In the genomic region with DNA sequence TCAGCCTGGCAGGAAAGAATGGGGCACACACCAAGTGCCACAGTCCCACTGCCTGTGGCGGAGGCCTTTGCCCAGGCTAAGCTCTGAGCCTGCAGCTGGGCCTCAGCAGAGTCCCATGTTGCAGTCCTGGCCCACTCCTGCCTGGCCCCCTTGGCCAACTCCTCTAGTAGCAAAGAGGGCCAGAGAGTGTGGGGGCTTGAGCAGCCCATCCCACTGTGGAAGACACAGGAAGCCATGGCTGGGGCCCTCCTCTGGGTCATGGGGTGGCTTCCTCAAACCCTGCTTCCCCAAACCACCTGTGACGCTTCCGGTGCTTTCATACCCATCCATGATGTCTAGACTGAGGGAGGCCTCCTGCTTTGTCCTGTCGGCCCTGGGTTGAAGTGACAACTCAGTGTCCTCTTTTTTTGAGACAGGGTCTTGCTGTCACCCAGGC, we compare ENCODE assay signal across 9 cellular contexts. TPM values are rescaled to one million over a fixed set of nuclear protein-coding genes. Genes with fewer than 3 reads are reported as not detected.
DNase-seq lines count a peak whose midpoint lies in the region; TF ChIP-seq lines count a peak whose summit lies in the region.
"Had no signal": no experiment of that assay in that cellular context is flagged by ENCODE, and none has a peak within 500 bp of the region (broad histone marks: within the 10 kb centered on the region; RNA-seq: fewer than 3 reads in every experiment).

No MANE protein-coding gene starts in this region.

- intact Hi-C loops in activated T-helper 1 cell treated with anti-CD3 and anti-CD28 coated beads, Interleukin-12 subunit alpha, Interleukin-12 subunit beta, Interleukin-2, Interleukin-4 antibody, amounts not matched to agents 30 ng/mL and 10 ng/mL and 1 ng/mL, durations not matched to agents 14 hours and 24 hours and 36 hours (cut with micrococcal nuclease): loop anchor here (5.0 kb wide), 1 partner anchor 354 kb away; no protein-coding TSS in a partner anchor

- peaks cover 93% of the 10 kb centered on the region for H3K4me1 ChIP-seq in DOHH2 (ENCODE audit: control insufficient read depth, low read length)
- peaks cover 0 to 87% of the 10 kb centered on the region in 2 donors for H3K4me1 ChIP-seq in right atrium auricular region

- no peak overlapping the region for H3K4me3 Mint-ChIP-seq in activated T-helper 1 cell treated with anti-CD3 and anti-CD28 coated beads, Interleukin-12 subunit alpha, Interleukin-12 subunit beta, Interleukin-2, Interleukin-4 antibody, amounts not matched to agents 30 ng/mL and 10 ng/mL and 1 ng/mL, durations not matched to agents 14 hours and 24 hours and 36 hours
- no peak overlapping the region for H3K4me3 Mint-ChIP-seq in nephron progenitor cell

- H3K9me3 ChIP-seq in DOHH2 (ENCODE audit: control insufficient read depth, insufficient read depth, low read length) (no peaks in the 10 kb centered on the region), right atrium auricular region (no peaks in the 10 kb centered on the region)

- peak overlapping the region; percentile 98 for H3K4me2 ChIP-seq in DOHH2 (ENCODE audit: low read length)

- H3F3A ChIP-seq in DOHH2 (ENCODE audit: control insufficient read depth, insufficient read depth): peaks cover 73% of the 10 kb centered on the region

- no peaks in the 10 kb centered on the region for H3K9me2 ChIP-seq in DOHH2 (replicated peaks; ENCODE audit: control insufficient read depth, low read length)

- peak overlapping the region; percentile 61 for H3K27ac Mint-ChIP-seq in activated T-helper 1 cell treated with anti-CD3 and anti-CD28 coated beads, Interleukin-12 subunit alpha, Interleukin-12 subunit beta, Interleukin-2, Interleukin-4 antibody, amounts not matched to agents 30 ng/mL and 10 ng/mL and 1 ng/mL, durations not matched to agents 14 hours and 24 hours and 36 hours
- peak overlapping the region; percentile 34 for H3K27ac Mint-ChIP-seq in nephron progenitor cell

- H3K27ac ChIP-seq in DOHH2 (ENCODE audit: low read depth, low read length): peak overlapping the region; percentile 99
- peak overlapping the region in 1 of 2 donors; percentile 13 for H3K27ac ChIP-seq in right atrium auricular region

- DNase-seq in KG1 (lab: John Stamatoyannopoulos, UW) (peak; percentile 35), nephron progenitor cell (no peak), NCI-H1105 (lab: John Stamatoyannopoulos, UW) (no peak), NCI-H146 (lab: John Stamatoyannopoulos, UW) (no peak), right atrium auricular region (ENCODE audit: low spot score) (no peak), inferior parietal cortex (ENCODE audit: extremely low spot score) (no peak)
- DNase-seq in activated T-helper 1 cell treated with anti-CD3 and anti-CD28 coated beads, Interleukin-12 subunit alpha, Interleukin-12 subunit beta, Interleukin-2, Interleukin-4 antibody, amounts not matched to agents 30 ng/mL and 10 ng/mL and 1 ng/mL, durations not matched to agents 14 hours and 24 hours and 36 hours (ENCODE audit: low spot score): no peak

- peaks cover 8% of the 10 kb centered on the region; the same call in 1 of the 2 replicates for H4K20me1 ChIP-seq in DOHH2 (ENCODE audit: control insufficient read depth, insufficient read depth, low read depth, low read length)

- no peaks in the 10 kb centered on the region for H3K27me3 ChIP-seq in DOHH2 (ENCODE audit: control insufficient read depth, low read length)
- H3K27me3 ChIP-seq in right atrium auricular region: no peaks in the 10 kb centered on the region

- peaks cover 67% of the 10 kb centered on the region for H3K36me3 Mint-ChIP-seq in activated T-helper 1 cell treated with anti-CD3 and anti-CD28 coated beads, Interleukin-12 subunit alpha, Interleukin-12 subunit beta, Interleukin-2, Interleukin-4 antibody, amounts not matched to agents 30 ng/mL and 10 ng/mL and 1 ng/mL, durations not matched to agents 14 hours and 24 hours and 36 hours (ENCODE audit: low read depth)
- peaks cover 50% of the 10 kb centered on the region for H3K36me3 Mint-ChIP-seq in nephron progenitor cell (ENCODE audit: low read depth)

- peaks cover 92% of the 10 kb centered on the region for H3K4me1 Mint-ChIP-seq in activated T-helper 1 cell treated with anti-CD3 and anti-CD28 coated beads, Interleukin-12 subunit alpha, Interleukin-12 subunit beta, Interleukin-2, Interleukin-4 antibody, amounts not matched to agents 30 ng/mL and 10 ng/mL and 1 ng/mL, durations not matched to agents 14 hours and 24 hours and 36 hours (ENCODE audit: low read depth)
- H3K4me1 Mint-ChIP-seq in nephron progenitor cell: peaks cover 91% of the 10 kb centered on the region

- no peaks in the 10 kb centered on the region for H3K27me3 Mint-ChIP-seq in activated T-helper 1 cell treated with anti-CD3 and anti-CD28 coated beads, Interleukin-12 subunit alpha, Interleukin-12 subunit beta, Interleukin-2, Interleukin-4 antibody, amounts not matched to agents 30 ng/mL and 10 ng/mL and 1 ng/mL, durations not matched to agents 14 hours and 24 hours and 36 hours (ENCODE audit: insufficient read depth)
- H3K27me3 Mint-ChIP-seq in nephron progenitor cell (ENCODE audit: low read depth, poor library complexity): peaks cover 7% of the 10 kb centered on the region

- TF ChIP-seq CTCF in DOHH2 (IDR thresholded peaks at IDR 0.05; ENCODE audit: low read depth, low read length, poor library complexity, severe bottlenecking) (no peak), nephron progenitor cell (IDR thresholded peaks at IDR 0.05) (no peak), right atrium auricular region (IDR thresholded peaks at IDR 0.05) (no peak)

- H3K4me3 ChIP-seq in DOHH2 (ENCODE audit: low read length) (peak overlapping the region; percentile 90), right atrium auricular region (no peak overlapping the region)

- H3K36me3 ChIP-seq in DOHH2 (ENCODE audit: control insufficient read depth, low read length) (peaks cover 90% of the 10 kb centered on the region), right atrium auricular region (peaks cover 49% of the 10 kb centered on the region)

- H3K79me2 ChIP-seq in DOHH2 (ENCODE audit: control insufficient read depth, low read length): peaks cover 74% of the 10 kb centered on the region

- H3K9me3 Mint-ChIP-seq in activated T-helper 1 cell treated with anti-CD3 and anti-CD28 coated beads, Interleukin-12 subunit alpha, Interleukin-12 subunit beta, Interleukin-2, Interleukin-4 antibody, amounts not matched to agents 30 ng/mL and 10 ng/mL and 1 ng/mL, durations not matched to agents 14 hours and 24 hours and 36 hours: no peaks in the 10 kb centered on the region
- no peaks in the 10 kb centered on the region for H3K9me3 Mint-ChIP-seq in nephron progenitor cell

RNA-seq across cellular contexts. Expression of a gene that starts 5.8 kb away (rescaled TPM):
- total RNA-seq in activated T-helper 1 cell treated with anti-CD3 and anti-CD28 coated beads, Interleukin-12 subunit alpha, Interleukin-12 subunit beta, Interleukin-2, Interleukin-4 antibody, amounts not matched to agents 30 ng/mL and 10 ng/mL and 1 ng/mL, durations not matched to agents 14 hours and 24 hours and 36 hours: 98.7 and 101 TPM in 2 replicates
- total RNA-seq in right atrium auricular region: 100 to 1,000 TPM in 1 of 2 donors, 10 to 100 TPM in 1; 88.1 to 135 TPM

RNA-seq across cellular contexts. Expression of a gene that starts 6.4 kb away (rescaled TPM):
- 387 and 390 TPM in 2 replicates for total RNA-seq in activated T-helper 1 cell treated with anti-CD3 and anti-CD28 coated beads, Interleukin-12 subunit alpha, Interleukin-12 subunit beta, Interleukin-2, Interleukin-4 antibody, amounts not matched to agents 30 ng/mL and 10 ng/mL and 1 ng/mL, durations not matched to agents 14 hours and 24 hours and 36 hours
- total RNA-seq in right atrium auricular region: 100 to 1,000 TPM; 155 to 256 TPM

RNA-seq across cellular contexts. Expression of a gene that starts 24.7 kb away (rescaled TPM):
- 59.4 and 60.2 TPM in 2 replicates for total RNA-seq in activated T-helper 1 cell treated with anti-CD3 and anti-CD28 coated beads, Interleukin-12 subunit alpha, Interleukin-12 subunit beta, Interleukin-2, Interleukin-4 antibody, amounts not matched to agents 30 ng/mL and 10 ng/mL and 1 ng/mL, durations not matched to agents 14 hours and 24 hours and 36 hours
- total RNA-seq in right atrium auricular region: 10 to 100 TPM; 14.4 to 22.1 TPM

RNA-seq across cellular contexts. Expression of a gene that starts 43.8 kb away (rescaled TPM):
- total RNA-seq in activated T-helper 1 cell treated with anti-CD3 and anti-CD28 coated beads, Interleukin-12 subunit alpha, Interleukin-12 subunit beta, Interleukin-2, Interleukin-4 antibody, amounts not matched to agents 30 ng/mL and 10 ng/mL and 1 ng/mL, durations not matched to agents 14 hours and 24 hours and 36 hours: 0.02 and 0.03 TPM in 2 replicates
- under 1 TPM in 1 of 2 donors, not detected in 1; 0.08 TPM for total RNA-seq in right atrium auricular region
- total RNA-seq: bronchial epithelial cell had no signal
